ENCODE assay signal across 1 cellular context in the genomic region with DNA sequence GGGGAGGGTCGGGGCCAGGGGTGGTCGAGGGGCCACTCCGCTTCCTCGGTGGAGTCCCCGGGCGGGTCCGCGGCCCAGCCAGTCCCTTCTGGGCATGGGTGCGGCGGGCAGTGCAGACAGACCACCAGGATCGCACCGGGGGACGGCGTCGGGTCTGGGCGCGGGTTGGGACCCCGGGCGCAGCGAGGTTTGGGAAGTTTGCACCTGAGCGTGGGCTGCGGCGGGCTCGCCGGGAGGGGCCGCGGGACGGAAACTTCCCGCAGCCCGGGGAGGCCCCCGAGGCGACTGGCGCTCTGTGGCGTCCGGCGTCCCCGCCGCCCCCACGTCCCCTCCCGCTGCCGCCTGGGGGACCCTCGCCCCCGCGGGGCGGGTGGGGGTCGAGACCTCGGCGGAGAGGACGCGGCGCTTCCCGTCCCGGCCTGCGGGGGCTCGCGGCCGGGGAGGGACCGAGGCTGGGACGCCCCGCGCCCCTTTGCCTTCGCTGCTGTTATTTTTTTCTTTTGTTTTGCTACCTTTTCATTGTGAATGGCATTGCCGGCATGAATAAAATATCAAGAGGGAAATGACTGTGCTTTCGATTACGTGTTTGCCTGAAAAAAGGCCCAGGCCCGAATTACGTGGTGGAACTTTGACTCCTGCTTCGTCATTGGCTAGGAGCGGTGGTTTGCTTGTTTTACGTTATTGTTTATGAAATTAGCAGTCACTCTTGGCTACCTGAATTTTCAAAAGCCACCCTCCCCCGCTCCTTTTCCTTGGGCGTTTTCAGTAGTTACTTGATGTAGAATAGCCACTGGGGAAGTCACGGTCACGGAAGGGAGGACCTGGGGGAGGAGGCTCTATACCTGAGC.
A peak's percentile ranks its signal among the peaks of the same experiment; 100 is the strongest.
TF ChIP-seq lines count a peak whose summit lies in the region.

No MANE protein-coding gene starts in this region.

TF ChIP-seq in HepG2, 621 proteins besides CTCF, POLR2A, EP300 and RAD21 (continued from another document and continues in another):
- no peak for TF ChIP-seq HHEX (CRISPR knock-in tag; IDR thresholded peaks at IDR 0.05)
- TF ChIP-seq, protein P1, sequence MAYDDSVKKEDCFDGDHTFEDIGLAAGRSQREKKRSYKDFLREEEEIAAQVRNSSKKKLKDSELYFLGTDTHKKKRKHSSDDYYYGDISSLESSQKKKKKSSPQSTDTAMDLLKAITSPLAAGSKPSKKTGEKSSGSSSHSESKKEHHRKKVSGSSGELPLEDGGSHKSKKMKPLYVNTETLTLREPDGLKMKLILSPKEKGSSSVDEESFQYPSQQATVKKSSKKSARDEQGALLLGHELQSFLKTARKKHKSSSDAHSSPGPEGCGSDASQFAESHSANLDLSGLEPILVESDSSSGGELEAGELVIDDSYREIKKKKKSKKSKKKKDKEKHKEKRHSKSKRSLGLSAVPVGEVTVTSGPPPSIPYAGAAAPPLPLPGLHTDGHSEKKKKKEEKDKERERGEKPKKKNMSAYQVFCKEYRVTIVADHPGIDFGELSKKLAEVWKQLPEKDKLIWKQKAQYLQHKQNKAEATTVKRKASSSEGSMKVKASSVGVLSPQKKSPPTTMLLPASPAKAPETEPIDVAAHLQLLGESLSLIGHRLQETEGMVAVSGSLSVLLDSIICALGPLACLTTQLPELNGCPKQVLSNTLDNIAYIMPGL (CRISPR knock-in tag; IDR thresholded peaks at IDR 0.05; ENCODE audit: borderline replicate concordance in 1 of 2, low read depth in 1 of 2), result peak; percentile 74 to 85
- TF ChIP-seq TCF7 (IDR thresholded peaks at IDR 0.05; ENCODE audit: low read depth), result no peak
- no peak; the same call in 1 of the 2 replicates for TF ChIP-seq AHR (CRISPR knock-in tag; IDR thresholded peaks at IDR 0.05)
- TF ChIP-seq ATM (IDR thresholded peaks at IDR 0.05; ENCODE audit: borderline replicate concordance), result no peak
- 0 out of 2 replicates have a peak, but pooled peaks have one; percentile 68 for TF ChIP-seq ISX (CRISPR knock-in tag; conservative IDR thresholded peaks at IDR 0.05)
- TF ChIP-seq DR1 (CRISPR knock-in tag; IDR thresholded peaks at IDR 0.05), result no peak
- TF ChIP-seq, protein P2, sequence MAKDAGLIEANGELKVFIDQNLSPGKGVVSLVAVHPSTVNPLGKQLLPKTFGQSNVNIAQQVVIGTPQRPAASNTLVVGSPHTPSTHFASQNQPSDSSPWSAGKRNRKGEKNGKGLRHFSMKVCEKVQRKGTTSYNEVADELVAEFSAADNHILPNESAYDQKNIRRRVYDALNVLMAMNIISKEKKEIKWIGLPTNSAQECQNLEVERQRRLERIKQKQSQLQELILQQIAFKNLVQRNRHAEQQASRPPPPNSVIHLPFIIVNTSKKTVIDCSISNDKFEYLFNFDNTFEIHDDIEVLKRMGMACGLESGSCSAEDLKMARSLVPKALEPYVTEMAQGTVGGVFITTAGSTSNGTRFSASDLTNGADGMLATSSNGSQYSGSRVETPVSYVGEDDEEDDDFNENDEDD (CRISPR knock-in tag; IDR thresholded peaks at IDR 0.05; ENCODE audit: borderline replicate concordance), result peak; percentile 26; the same call in 1 of the 2 replicates
- TF ChIP-seq, protein P3, sequence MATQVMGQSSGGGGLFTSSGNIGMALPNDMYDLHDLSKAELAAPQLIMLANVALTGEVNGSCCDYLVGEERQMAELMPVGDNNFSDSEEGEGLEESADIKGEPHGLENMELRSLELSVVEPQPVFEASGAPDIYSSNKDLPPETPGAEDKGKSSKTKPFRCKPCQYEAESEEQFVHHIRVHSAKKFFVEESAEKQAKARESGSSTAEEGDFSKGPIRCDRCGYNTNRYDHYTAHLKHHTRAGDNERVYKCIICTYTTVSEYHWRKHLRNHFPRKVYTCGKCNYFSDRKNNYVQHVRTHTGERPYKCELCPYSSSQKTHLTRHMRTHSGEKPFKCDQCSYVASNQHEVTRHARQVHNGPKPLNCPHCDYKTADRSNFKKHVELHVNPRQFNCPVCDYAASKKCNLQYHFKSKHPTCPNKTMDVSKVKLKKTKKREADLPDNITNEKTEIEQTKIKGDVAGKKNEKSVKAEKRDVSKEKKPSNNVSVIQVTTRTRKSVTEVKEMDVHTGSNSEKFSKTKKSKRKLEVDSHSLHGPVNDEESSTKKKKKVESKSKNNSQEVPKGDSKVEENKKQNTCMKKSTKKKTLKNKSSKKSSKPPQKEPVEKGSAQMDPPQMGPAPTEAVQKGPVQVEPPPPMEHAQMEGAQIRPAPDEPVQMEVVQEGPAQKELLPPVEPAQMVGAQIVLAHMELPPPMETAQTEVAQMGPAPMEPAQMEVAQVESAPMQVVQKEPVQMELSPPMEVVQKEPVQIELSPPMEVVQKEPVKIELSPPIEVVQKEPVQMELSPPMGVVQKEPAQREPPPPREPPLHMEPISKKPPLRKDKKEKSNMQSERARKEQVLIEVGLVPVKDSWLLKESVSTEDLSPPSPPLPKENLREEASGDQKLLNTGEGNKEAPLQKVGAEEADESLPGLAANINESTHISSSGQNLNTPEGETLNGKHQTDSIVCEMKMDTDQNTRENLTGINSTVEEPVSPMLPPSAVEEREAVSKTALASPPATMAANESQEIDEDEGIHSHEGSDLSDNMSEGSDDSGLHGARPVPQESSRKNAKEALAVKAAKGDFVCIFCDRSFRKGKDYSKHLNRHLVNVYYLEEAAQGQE (IDR thresholded peaks at IDR 0.05; ENCODE audit: borderline replicate concordance in 1 of 2, low read depth in 1 of 2, low read length in 2 of 2), result no peak; a peak in 1 of 4 replicates
- TF ChIP-seq, protein P4, sequence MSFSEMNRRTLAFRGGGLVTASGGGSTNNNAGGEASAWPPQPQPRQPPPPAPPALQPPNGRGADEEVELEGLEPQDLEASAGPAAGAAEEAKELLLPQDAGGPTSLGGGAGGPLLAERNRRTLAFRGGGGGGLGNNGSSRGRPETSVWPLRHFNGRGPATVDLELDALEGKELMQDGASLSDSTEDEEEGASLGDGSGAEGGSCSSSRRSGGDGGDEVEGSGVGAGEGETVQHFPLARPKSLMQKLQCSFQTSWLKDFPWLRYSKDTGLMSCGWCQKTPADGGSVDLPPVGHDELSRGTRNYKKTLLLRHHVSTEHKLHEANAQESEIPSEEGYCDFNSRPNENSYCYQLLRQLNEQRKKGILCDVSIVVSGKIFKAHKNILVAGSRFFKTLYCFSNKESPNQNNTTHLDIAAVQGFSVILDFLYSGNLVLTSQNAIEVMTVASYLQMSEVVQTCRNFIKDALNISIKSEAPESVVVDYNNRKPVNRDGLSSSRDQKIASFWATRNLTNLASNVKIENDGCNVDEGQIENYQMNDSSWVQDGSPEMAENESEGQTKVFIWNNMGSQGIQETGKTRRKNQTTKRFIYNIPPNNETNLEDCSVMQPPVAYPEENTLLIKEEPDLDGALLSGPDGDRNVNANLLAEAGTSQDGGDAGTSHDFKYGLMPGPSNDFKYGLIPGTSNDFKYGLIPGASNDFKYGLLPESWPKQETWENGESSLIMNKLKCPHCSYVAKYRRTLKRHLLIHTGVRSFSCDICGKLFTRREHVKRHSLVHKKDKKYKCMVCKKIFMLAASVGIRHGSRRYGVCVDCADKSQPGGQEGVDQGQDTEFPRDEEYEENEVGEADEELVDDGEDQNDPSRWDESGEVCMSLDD (CRISPR knock-in tag; IDR thresholded peaks at IDR 0.05; ENCODE audit: borderline replicate concordance), result peak; percentile 29; the same call in 1 of the 2 replicates
- TF ChIP-seq CCDC6 (CRISPR knock-in tag; IDR thresholded peaks at IDR 0.05), result 0 out of 2 replicates have a peak, but pooled peaks have one; percentile 17
- TF ChIP-seq MED8 (CRISPR knock-in tag; IDR thresholded peaks at IDR 0.05; ENCODE audit: insufficient replicate concordance), result no peak
- TF ChIP-seq ZNF17 (CRISPR knock-in tag; IDR thresholded peaks at IDR 0.05), result no peak
- TF ChIP-seq, protein P5, sequence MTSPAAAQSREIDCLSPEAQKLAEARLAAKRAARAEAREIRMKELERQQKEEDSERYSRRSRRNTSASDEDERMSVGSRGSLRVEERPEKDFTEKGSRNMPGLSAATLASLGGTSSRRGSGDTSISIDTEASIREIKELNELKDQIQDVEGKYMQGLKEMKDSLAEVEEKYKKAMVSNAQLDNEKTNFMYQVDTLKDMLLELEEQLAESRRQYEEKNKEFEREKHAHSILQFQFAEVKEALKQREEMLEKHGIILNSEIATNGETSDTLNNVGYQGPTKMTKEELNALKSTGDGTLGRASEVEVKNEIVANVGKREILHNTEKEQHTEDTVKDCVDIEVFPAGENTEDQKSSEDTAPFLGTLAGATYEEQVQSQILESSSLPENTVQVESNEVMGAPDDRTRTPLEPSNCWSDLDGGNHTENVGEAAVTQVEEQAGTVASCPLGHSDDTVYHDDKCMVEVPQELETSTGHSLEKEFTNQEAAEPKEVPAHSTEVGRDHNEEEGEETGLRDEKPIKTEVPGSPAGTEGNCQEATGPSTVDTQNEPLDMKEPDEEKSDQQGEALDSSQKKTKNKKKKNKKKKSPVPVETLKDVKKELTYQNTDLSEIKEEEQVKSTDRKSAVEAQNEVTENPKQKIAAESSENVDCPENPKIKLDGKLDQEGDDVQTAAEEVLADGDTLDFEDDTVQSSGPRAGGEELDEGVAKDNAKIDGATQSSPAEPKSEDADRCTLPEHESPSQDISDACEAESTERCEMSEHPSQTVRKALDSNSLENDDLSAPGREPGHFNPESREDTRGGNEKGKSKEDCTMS (CRISPR knock-in tag; conservative IDR thresholded peaks at IDR 0.05), result no peak
- no peak for TF ChIP-seq SP5 (CRISPR knock-in tag; IDR thresholded peaks at IDR 0.05; ENCODE audit: borderline replicate concordance, low read depth)
- TF ChIP-seq RFXANK (CRISPR knock-in tag; IDR thresholded peaks at IDR 0.05), result no peak
- no peak for TF ChIP-seq SYNCRIP (IDR thresholded peaks at IDR 0.05; ENCODE audit: insufficient read depth, low read depth, low read length)
- TF ChIP-seq, protein P6, sequence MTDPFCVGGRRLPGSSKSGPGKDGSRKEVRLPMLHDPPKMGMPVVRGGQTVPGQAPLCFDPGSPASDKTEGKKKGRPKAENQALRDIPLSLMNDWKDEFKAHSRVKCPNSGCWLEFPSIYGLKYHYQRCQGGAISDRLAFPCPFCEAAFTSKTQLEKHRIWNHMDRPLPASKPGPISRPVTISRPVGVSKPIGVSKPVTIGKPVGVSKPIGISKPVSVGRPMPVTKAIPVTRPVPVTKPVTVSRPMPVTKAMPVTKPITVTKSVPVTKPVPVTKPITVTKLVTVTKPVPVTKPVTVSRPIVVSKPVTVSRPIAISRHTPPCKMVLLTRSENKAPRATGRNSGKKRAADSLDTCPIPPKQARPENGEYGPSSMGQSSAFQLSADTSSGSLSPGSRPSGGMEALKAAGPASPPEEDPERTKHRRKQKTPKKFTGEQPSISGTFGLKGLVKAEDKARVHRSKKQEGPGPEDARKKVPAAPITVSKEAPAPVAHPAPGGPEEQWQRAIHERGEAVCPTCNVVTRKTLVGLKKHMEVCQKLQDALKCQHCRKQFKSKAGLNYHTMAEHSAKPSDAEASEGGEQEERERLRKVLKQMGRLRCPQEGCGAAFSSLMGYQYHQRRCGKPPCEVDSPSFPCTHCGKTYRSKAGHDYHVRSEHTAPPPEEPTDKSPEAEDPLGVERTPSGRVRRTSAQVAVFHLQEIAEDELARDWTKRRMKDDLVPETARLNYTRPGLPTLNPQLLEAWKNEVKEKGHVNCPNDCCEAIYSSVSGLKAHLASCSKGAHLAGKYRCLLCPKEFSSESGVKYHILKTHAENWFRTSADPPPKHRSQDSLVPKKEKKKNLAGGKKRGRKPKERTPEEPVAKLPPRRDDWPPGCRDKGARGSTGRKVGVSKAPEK (CRISPR knock-in tag; IDR thresholded peaks at IDR 0.05; ENCODE audit: borderline replicate concordance), result no peak
- no peak for TF ChIP-seq ZNF674 (CRISPR knock-in tag; IDR thresholded peaks at IDR 0.05; ENCODE audit: low read depth)
- TF ChIP-seq RORA (CRISPR knock-in tag; IDR thresholded peaks at IDR 0.05), result no peak
- TF ChIP-seq NFATC3 (CRISPR knock-in tag; IDR thresholded peaks at IDR 0.05), result no peak
- no peak for TF ChIP-seq PHF5A (CRISPR knock-in tag; IDR thresholded peaks at IDR 0.05; ENCODE audit: low read depth, unreplicated experiment)
- no peak for TF ChIP-seq ZNF124 (CRISPR knock-in tag; IDR thresholded peaks at IDR 0.05)
- no peak for TF ChIP-seq NCOA5 (CRISPR knock-in tag; IDR thresholded peaks at IDR 0.05)
- TF ChIP-seq CBX2 (IDR thresholded peaks at IDR 0.05; ENCODE audit: low read depth, low read length), result no peak
- TF ChIP-seq CBX2 (CRISPR knock-in tag; IDR thresholded peaks at IDR 0.05; ENCODE audit: low read depth), result no peak; the same call in 1 of the 2 replicates
- no peak; the same call in 1 of the 2 replicates for TF ChIP-seq SP4 (CRISPR knock-in tag; IDR thresholded peaks at IDR 0.05)
- TF ChIP-seq ZBTB21 (CRISPR knock-in tag; IDR thresholded peaks at IDR 0.05), result peak; percentile 43; the same call in 1 of the 2 replicates
- TF ChIP-seq PITX1 (CRISPR knock-in tag; IDR thresholded peaks at IDR 0.05), result no peak
- TF ChIP-seq ZNF737 (CRISPR knock-in tag; IDR thresholded peaks at IDR 0.05; ENCODE audit: borderline replicate concordance), result no peak
- TF ChIP-seq TSC22D2 (CRISPR knock-in tag; IDR thresholded peaks at IDR 0.05; ENCODE audit: borderline replicate concordance), result no peak
- TF ChIP-seq, protein P7, sequence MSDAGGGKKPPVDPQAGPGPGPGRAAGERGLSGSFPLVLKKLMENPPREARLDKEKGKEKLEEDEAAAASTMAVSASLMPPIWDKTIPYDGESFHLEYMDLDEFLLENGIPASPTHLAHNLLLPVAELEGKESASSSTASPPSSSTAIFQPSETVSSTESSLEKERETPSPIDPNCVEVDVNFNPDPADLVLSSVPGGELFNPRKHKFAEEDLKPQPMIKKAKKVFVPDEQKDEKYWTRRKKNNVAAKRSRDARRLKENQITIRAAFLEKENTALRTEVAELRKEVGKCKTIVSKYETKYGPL (CRISPR knock-in tag; IDR thresholded peaks at IDR 0.05), result no peak
- TF ChIP-seq, protein P8, sequence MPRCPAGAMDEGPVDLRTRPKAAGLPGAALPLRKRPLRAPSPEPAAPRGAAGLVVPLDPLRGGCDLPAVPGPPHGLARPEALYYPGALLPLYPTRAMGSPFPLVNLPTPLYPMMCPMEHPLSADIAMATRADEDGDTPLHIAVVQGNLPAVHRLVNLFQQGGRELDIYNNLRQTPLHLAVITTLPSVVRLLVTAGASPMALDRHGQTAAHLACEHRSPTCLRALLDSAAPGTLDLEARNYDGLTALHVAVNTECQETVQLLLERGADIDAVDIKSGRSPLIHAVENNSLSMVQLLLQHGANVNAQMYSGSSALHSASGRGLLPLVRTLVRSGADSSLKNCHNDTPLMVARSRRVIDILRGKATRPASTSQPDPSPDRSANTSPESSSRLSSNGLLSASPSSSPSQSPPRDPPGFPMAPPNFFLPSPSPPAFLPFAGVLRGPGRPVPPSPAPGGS (CRISPR knock-in tag; IDR thresholded peaks at IDR 0.05), result no peak; the same call in 1 of the 2 replicates
- no peak for TF ChIP-seq ZFYVE20 (CRISPR knock-in tag; IDR thresholded peaks at IDR 0.05; ENCODE audit: borderline replicate concordance, low read depth)
- TF ChIP-seq, protein P9, sequence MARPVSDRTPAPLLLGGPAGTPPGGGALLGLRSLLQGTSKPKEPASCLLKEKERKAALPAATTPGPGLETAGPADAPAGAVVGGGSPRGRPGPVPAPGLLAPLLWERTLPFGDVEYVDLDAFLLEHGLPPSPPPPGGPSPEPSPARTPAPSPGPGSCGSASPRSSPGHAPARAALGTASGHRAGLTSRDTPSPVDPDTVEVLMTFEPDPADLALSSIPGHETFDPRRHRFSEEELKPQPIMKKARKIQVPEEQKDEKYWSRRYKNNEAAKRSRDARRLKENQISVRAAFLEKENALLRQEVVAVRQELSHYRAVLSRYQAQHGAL (CRISPR knock-in tag; IDR thresholded peaks at IDR 0.05; ENCODE audit: not compliant biosample characterization), result no peak
- no peak; the same call in 1 of the 2 replicates for TF ChIP-seq MED1 (CRISPR knock-in tag; IDR thresholded peaks at IDR 0.05)
- TF ChIP-seq ZNF878 (CRISPR knock-in tag; IDR thresholded peaks at IDR 0.05), result no peak
- TF ChIP-seq HDAC2 (CRISPR knock-in tag; IDR thresholded peaks at IDR 0.05), result no peak
- peak in 1 of 2 experiments; percentile 40; a peak in 1 of 4 replicates for TF ChIP-seq KLF16 (CRISPR knock-in tag; IDR thresholded peaks at IDR 0.05)
- TF ChIP-seq, protein P10, sequence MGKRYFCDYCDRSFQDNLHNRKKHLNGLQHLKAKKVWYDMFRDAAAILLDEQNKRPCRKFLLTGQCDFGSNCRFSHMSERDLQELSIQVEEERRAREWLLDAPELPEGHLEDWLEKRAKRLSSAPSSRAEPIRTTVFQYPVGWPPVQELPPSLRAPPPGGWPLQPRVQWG (CRISPR knock-in tag; IDR thresholded peaks at IDR 0.05; ENCODE audit: borderline replicate concordance, low read depth), result no peak
